In genomic region chr12:111034911-111035577, GRCh38 we compare ENCODE assay signal across 11 cellular contexts. TPM values are rescaled to one million over a fixed set of nuclear protein-coding genes. Genes with fewer than 3 reads are reported as not detected.
DNase-seq lines count a peak whose midpoint lies in the region; ATAC-seq, FAIRE-seq and TF ChIP-seq lines count a peak whose summit lies in the region.
"Had no signal": no experiment of that assay in that cellular context is flagged by ENCODE, and none has a peak within 500 bp of the region (broad histone marks: within the 10 kb centered on the region; RNA-seq: fewer than 3 reads in every experiment).

No MANE protein-coding gene starts in this region.

- WGBS in liver = 4% methylated on average over 45 of the region's 45 CpGs
- WGBS in HepG2 (ENCODE audit: low lambda C conversion rate) = 43% methylated on average over 35 of the region's 45 CpGs

- no peak overlapping the region for H3K27ac Mint-ChIP-seq in activated T-cell treated with anti-CD3 and anti-CD28 coated beads, Interleukin-2, amount 50 U/mL, for 72 hours

- no peaks in the 10 kb centered on the region for H3K9me3 Mint-ChIP-seq in activated T-cell treated with anti-CD3 and anti-CD28 coated beads, Interleukin-2, amount 50 U/mL, for 72 hours

- no peak overlapping the region for H2AFZ ChIP-seq in HepG2 (ENCODE audit: low read length)

- H3K4me1 ChIP-seq in liver (ENCODE audit: control insufficient read depth in 4 of 4, insufficient read depth in 4 of 4, low read length in 3 of 4) (peaks cover 14 to 41% (median 33%) of the 10 kb centered on the region in 4 donors), HepG2 (ENCODE audit: insufficient read depth, low read length) (no peaks in the 10 kb centered on the region)
- H3K4me1 ChIP-seq: lower lobe of right lung had no signal

- DNase-seq in HepG2 (ENCODE audit: low spot score) (no peak), iPS-NIHi7 (ENCODE audit: extremely low spot score) (peak; percentile 46), brain microvascular endothelial cell (no peak), AML-193 (lab: John Stamatoyannopoulos, UW) (no peak)
- DNase-seq in activated T-cell treated with anti-CD3 and anti-CD28 coated beads, Interleukin-2, amount 50 U/mL, for 72 hours = no peak
- DNase-seq: cerebellar nuclear complex, KBM-7, lower lobe of right lung had no signal

- H3K27me3 Mint-ChIP-seq in activated T-cell treated with anti-CD3 and anti-CD28 coated beads, Interleukin-2, amount 50 U/mL, for 72 hours (ENCODE audit: low read depth) = peaks cover 73% of the 10 kb centered on the region

- H3K4me3 ChIP-seq in liver (ENCODE audit: low read depth in 1 of 3, low read length in 3 of 3) (peak overlapping the region in 2 of 3 donors; percentile 45 to 73), HepG2 (replicated peaks in 1 of 3; ENCODE audit: insufficient read depth in 1 of 3, low read depth in 2 of 3, low read length in 3 of 3) (no peak overlapping the region), brain microvascular endothelial cell (ENCODE audit: low read depth, low read length) (no peak overlapping the region)
- H3K4me3 ChIP-seq: lower lobe of right lung had no signal

- BruUV-seq in HepG2 (replicated peaks; lab: Mats Ljungman, UMichigan) = no TSS peak

- TF ChIP-seq CTCF in liver (IDR thresholded peaks at IDR 0.05; ENCODE audit: low read depth, low read length, missing input control) (no peak), HepG2 (CRISPR knock-in tag; IDR thresholded peaks at IDR 0.05) (no peak), brain microvascular endothelial cell (IDR thresholded peaks at IDR 0.05; ENCODE audit: low read depth, low read length, missing control alignments) (no peak)

- FAIRE-seq in HepG2 (lab: Jason Lieb, UNC) = no peak

- H3K27me3 ChIP-seq in liver (ENCODE audit: control insufficient read depth in 4 of 4, insufficient read depth in 4 of 4, low read length in 3 of 4) (no peaks in the 10 kb centered on the region), HepG2 (ENCODE audit: control insufficient read depth in 1 of 2, insufficient read depth in 2 of 2, low read length in 2 of 2) (peaks cover 1 to 51% of the 10 kb centered on the region in 2 experiments; a peak in 4 of 5 replicates), brain microvascular endothelial cell (replicated peaks) (peaks cover 54% of the 10 kb centered on the region)

- peaks cover 0 to 2% of the 10 kb centered on the region in 2 donors for H3K36me3 Mint-ChIP-seq in activated T-cell treated with anti-CD3 and anti-CD28 coated beads, Interleukin-2, amount 50 U/mL, for 72 hours (ENCODE audit: insufficient read depth in 2 of 2)

- TF ChIP-seq POLR2A in HepG2 (IDR thresholded peaks at IDR 0.05; ENCODE audit: insufficient read depth in 1 of 2, low read depth in 2 of 2, low read length in 2 of 2) = no peak

- H4K20me1 ChIP-seq in HepG2 (ENCODE audit: insufficient read depth, low read length) = no peaks in the 10 kb centered on the region

- H3K27ac ChIP-seq in liver (ENCODE audit: low read depth in 1 of 2, low read length in 2 of 2) = no peak overlapping the region
- H3K27ac ChIP-seq in HepG2 (ENCODE audit: extremely low read length, insufficient read depth, low read length) = no peak overlapping the region
- no peak overlapping the region for H3K27ac ChIP-seq in brain microvascular endothelial cell
- H3K27ac ChIP-seq: lower lobe of right lung had no signal

- no peaks in the 10 kb centered on the region for H3K79me2 ChIP-seq in HepG2 (ENCODE audit: insufficient read depth, low read length)

- H3K4me2 ChIP-seq in HepG2 (ENCODE audit: low read depth, low read length) = no peak overlapping the region

- H3K9me3 ChIP-seq in liver (ENCODE audit: control insufficient read depth in 4 of 4, low read length in 3 of 4) (no peaks in the 10 kb centered on the region), HepG2 (ENCODE audit: low read length) (no peaks in the 10 kb centered on the region)
- H3K9me3 ChIP-seq: lower lobe of right lung had no signal

- POLR2A ChIA-PET in HepG2 (lab: Yijun Ruan, JAX) = no interaction called here

- no peak for ATAC-seq in HepG2
- peak; percentile 20 to 28 for ATAC-seq in activated T-cell treated with anti-CD3 and anti-CD28 coated beads, Interleukin-2, amount 50 U/mL, for 72 hours (replicated peaks in 1 of 2)
- ATAC-seq in HG03469 (IDR thresholded peaks at IDR 0.05; ENCODE audit: unreplicated experiment) = no peak
- ATAC-seq in HG03378 (IDR thresholded peaks at IDR 0.05; ENCODE audit: unreplicated experiment) = no peak
- ATAC-seq: lower lobe of right lung had no signal

- CTCF ChIA-PET in HepG2 (lab: Yijun Ruan, JAX; ENCODE audit: low intra/inter-chr PET ratio, low total read pairs) = no interaction called here

- intact Hi-C loops in HepG2 (cut with micrococcal nuclease; ENCODE audit: unreplicated experiment) = no loop called here

- peak overlapping the region; percentile 81 to 82 for H3K4me3 Mint-ChIP-seq in activated T-cell treated with anti-CD3 and anti-CD28 coated beads, Interleukin-2, amount 50 U/mL, for 72 hours

- TF ChIP-seq RAD21 in liver (IDR thresholded peaks at IDR 0.05) = no peak
- TF ChIP-seq RAD21 in HepG2 (CRISPR knock-in tag; IDR thresholded peaks at IDR 0.05) = no peak

- no peak for TF ChIP-seq EP300 in HepG2 (IDR thresholded peaks at IDR 0.05; ENCODE audit: low read depth in 2 of 2, low read length in 2 of 2)
- TF ChIP-seq EP300 in HepG2 (CRISPR knock-in tag; IDR thresholded peaks at IDR 0.05; ENCODE audit: borderline replicate concordance) = no peak

- in situ Hi-C loops in HepG2 (cut with HindIII; ENCODE audit: extremely low pct_ligation_motif_present, low pct_unique_long_range_greater_than_20kb) (no loop called here), brain microvascular endothelial cell (cut with HindIII; ENCODE audit: low pct_ligation_motif_present, low sequenced_read_pairs) (no loop called here)

- H3K9ac ChIP-seq in liver (ENCODE audit: low read depth in 1 of 2, low read length in 2 of 2) (no peak overlapping the region), HepG2 (ENCODE audit: insufficient read depth, low read depth, low read length) (no peak overlapping the region)

- no peaks in the 10 kb centered on the region for H3K36me3 ChIP-seq in liver (ENCODE audit: control insufficient read depth in 4 of 4, insufficient read depth in 3 of 4, low read depth in 1 of 4, low read length in 3 of 4)
- H3K36me3 ChIP-seq in HepG2 (replicated peaks in 1 of 2; ENCODE audit: control insufficient read depth in 1 of 2, insufficient read depth in 2 of 2, low read length in 2 of 2) = no peaks in the 10 kb centered on the region
- no peaks in the 10 kb centered on the region for H3K36me3 ChIP-seq in brain microvascular endothelial cell (replicated peaks)
- H3K36me3 ChIP-seq: lower lobe of right lung had no signal

- peaks cover 22% of the 10 kb centered on the region for H3K4me1 Mint-ChIP-seq in activated T-cell treated with anti-CD3 and anti-CD28 coated beads, Interleukin-2, amount 50 U/mL, for 72 hours (ENCODE audit: low read depth)

TF ChIP-seq in liver, 16 proteins besides CTCF, POLR2A, EP300 and RAD21 (continues in another document):
- no peak for TF ChIP-seq MAX (IDR thresholded peaks at IDR 0.05)
- TF ChIP-seq FOXA1 (IDR thresholded peaks at IDR 0.05) = no peak
- no peak for TF ChIP-seq NR2F2 (IDR thresholded peaks at IDR 0.05)

TF ChIP-seq in HepG2, 621 proteins besides CTCF, POLR2A, EP300 and RAD21:
- no peak for TF ChIP-seq HOXA3 (CRISPR knock-in tag; IDR thresholded peaks at IDR 0.05)
- TF ChIP-seq ZNF543 (CRISPR knock-in tag; IDR thresholded peaks at IDR 0.05) = no peak
- no peak for TF ChIP-seq MXD4 (CRISPR knock-in tag; IDR thresholded peaks at IDR 0.05)
- TF ChIP-seq HBP1 (CRISPR knock-in tag; IDR thresholded peaks at IDR 0.05; ENCODE audit: low read depth) = no peak

RNA-seq across cellular contexts. Expression of gene CUX2, which starts 1.1 kb away (rescaled TPM):
- total RNA-seq in liver = 1 to 10 TPM; 1.1 to 7.7 TPM
- 1 to 10 TPM; 2.2 to 7.6 TPM for polyA plus RNA-seq in liver
- total RNA-seq in HepG2 (2016; rRNA removed; fragmentation: Illumina TruSeq; extraction: Trizol) = not detected in 2 replicates
- not detected in 2 replicates for total RNA-seq in HepG2 (2016; cell fraction: cytosol; rRNA removed; fragmentation: Illumina TruSeq; extraction: Trizol; ENCODE audit: low read depth)
- total RNA-seq in HepG2 (2016; cell fraction: insoluble cytoplasmic fraction; rRNA removed; fragmentation: Illumina TruSeq; extraction: Trizol) = not detected in 2 replicates
- total RNA-seq in HepG2 (2016; cell fraction: membrane; rRNA removed; fragmentation: Illumina TruSeq; extraction: Trizol) = not detected in 2 replicates
- not detected in 2 replicates for total RNA-seq in HepG2 (2016; cell fraction: nucleus; rRNA removed; fragmentation: Illumina TruSeq; extraction: Trizol)
- not detected in 2 replicates for polyA plus RNA-seq in HepG2 (2011; rRNA removed)
- polyA plus RNA-seq in HepG2 (2011; cell fraction: cytosol; rRNA removed) = not detected in 2 replicates
- polyA plus RNA-seq in HepG2 (2011; cell fraction: nucleus; rRNA removed) = not detected in 2 replicates
- polyA plus RNA-seq in HepG2 (2012) = not detected in 2 replicates
- polyA plus RNA-seq in HepG2 (2016; cell fraction: cytosol; fragmentation: Illumina TruSeq; extraction: Trizol; ENCODE audit: low read depth) = not detected in 2 replicates
- polyA plus RNA-seq in HepG2 (2016; cell fraction: insoluble cytoplasmic fraction; fragmentation: Illumina TruSeq; extraction: Trizol; ENCODE audit: low read depth) = not detected in 2 replicates
- not detected in 2 replicates for polyA plus RNA-seq in HepG2 (2016; cell fraction: membrane; fragmentation: Illumina TruSeq; extraction: Trizol; ENCODE audit: low read depth)
- not detected in 2 replicates for polyA plus RNA-seq in HepG2 (2016; cell fraction: nucleus; fragmentation: Illumina TruSeq; extraction: Trizol; ENCODE audit: insufficient read depth, low read depth)
- not detected in 2 replicates for polyA minus RNA-seq in HepG2 (2011; rRNA and poly(A)+ RNA removed; ENCODE audit: low replicate concordance)
- not detected in 2 replicates for polyA minus RNA-seq in HepG2 (2011; cell fraction: cytosol; rRNA and poly(A)+ RNA removed)
- polyA minus RNA-seq in HepG2 (2011; cell fraction: nucleus; rRNA and poly(A)+ RNA removed) = not detected in 2 replicates
- under 1 TPM; 0.19 to 0.32 TPM for total RNA-seq in activated T-cell treated with anti-CD3 and anti-CD28 coated beads, Interleukin-2, amount 50 U/mL, for 72 hours
- total RNA-seq: lower lobe of right lung had no signal

Comparison
In these comparisons a context has a peak if more than half of its experiments do, and no peak if none do; other contexts are left out.
1. H3K4me3 ChIP-seq: peak in liver (2 of 3); none in HepG2 (0 of 3) and brain microvascular endothelial cell (single experiment).
2. ATAC-seq: peak in activated T-cell treated with anti-CD3 and anti-CD28 coated beads, Interleukin-2, amount 50 U/mL, for 72 hours (2 of 2); none in HepG2 (single experiment), HG03469 (single experiment) and HG03378 (single experiment).